ENCODE assay signal across 1 cellular context in the genomic region with DNA sequence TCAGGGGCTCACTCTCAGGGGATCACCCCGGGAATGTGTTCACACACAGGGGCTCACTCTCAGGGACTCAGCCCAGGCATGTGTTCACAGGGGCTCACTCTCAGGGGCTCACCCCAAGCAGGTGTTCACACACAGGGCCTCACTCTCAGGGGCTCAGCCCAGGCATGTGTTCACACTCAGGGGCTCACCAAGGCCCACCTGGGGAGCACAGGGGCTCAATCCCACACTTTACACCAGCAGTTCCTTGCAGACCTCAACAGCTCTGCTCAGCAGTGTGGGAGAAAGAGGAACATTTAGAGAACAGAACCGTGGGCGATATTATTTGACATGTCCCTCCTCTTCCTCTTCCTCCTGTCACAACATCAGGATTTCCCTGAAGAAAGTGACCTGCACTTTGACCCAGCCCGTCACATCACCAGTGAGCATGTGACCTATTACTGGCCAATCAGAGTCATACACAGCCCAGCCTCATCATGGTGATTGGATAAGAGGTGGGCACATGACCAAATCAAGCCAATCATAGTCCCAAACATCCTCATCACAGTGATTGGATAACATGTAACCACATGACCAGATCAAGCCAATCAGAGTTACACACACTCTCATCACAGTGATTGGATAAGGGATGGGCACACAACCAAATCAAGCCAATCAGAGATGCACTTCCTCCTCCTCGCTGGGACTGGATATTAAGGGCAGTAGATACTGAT.
TF ChIP-seq lines count a peak whose summit lies in the region.

No MANE protein-coding gene starts in this region.

TF ChIP-seq in K562, 482 proteins besides CTCF, POLR2A, EP300 and RAD21 (continued from another document and continues in another):
- TF ChIP-seq, protein P1, sequence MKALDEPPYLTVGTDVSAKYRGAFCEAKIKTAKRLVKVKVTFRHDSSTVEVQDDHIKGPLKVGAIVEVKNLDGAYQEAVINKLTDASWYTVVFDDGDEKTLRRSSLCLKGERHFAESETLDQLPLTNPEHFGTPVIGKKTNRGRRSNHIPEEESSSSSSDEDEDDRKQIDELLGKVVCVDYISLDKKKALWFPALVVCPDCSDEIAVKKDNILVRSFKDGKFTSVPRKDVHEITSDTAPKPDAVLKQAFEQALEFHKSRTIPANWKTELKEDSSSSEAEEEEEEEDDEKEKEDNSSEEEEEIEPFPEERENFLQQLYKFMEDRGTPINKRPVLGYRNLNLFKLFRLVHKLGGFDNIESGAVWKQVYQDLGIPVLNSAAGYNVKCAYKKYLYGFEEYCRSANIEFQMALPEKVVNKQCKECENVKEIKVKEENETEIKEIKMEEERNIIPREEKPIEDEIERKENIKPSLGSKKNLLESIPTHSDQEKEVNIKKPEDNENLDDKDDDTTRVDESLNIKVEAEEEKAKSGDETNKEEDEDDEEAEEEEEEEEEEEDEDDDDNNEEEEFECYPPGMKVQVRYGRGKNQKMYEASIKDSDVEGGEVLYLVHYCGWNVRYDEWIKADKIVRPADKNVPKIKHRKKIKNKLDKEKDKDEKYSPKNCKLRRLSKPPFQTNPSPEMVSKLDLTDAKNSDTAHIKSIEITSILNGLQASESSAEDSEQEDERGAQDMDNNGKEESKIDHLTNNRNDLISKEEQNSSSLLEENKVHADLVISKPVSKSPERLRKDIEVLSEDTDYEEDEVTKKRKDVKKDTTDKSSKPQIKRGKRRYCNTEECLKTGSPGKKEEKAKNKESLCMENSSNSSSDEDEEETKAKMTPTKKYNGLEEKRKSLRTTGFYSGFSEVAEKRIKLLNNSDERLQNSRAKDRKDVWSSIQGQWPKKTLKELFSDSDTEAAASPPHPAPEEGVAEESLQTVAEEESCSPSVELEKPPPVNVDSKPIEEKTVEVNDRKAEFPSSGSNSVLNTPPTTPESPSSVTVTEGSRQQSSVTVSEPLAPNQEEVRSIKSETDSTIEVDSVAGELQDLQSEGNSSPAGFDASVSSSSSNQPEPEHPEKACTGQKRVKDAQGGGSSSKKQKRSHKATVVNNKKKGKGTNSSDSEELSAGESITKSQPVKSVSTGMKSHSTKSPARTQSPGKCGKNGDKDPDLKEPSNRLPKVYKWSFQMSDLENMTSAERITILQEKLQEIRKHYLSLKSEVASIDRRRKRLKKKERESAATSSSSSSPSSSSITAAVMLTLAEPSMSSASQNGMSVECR (CRISPR knock-in tag; IDR thresholded peaks at IDR 0.05), result no peak
- TF ChIP-seq TOE1 (IDR thresholded peaks at IDR 0.05; ENCODE audit: borderline replicate concordance) (peak; percentile 81; the same call in 1 of the 2 replicates), TOE1 (CRISPR knock-in tag; IDR thresholded peaks at IDR 0.05; ENCODE audit: borderline replicate concordance, low read depth) (no peak), ELF4 (CRISPR knock-in tag; IDR thresholded peaks at IDR 0.05) (peak; percentile 23; the same call in 1 of the 2 replicates), ZHX1 (conservative IDR thresholded peaks at IDR 0.05; ENCODE audit: low read length) (no peak), OTX1 (CRISPR knock-in tag; IDR thresholded peaks at IDR 0.05) (peak; percentile 42; the same call in 1 of the 2 replicates), CXXC5 (CRISPR knock-in tag; IDR thresholded peaks at IDR 0.05) (no peak), SMAD1 (IDR thresholded peaks at IDR 0.05; ENCODE audit: low read depth, low read length, partially characterized antibody) (no peak), KAT8 (IDR thresholded peaks at IDR 0.05; ENCODE audit: low read depth) (no peak), SMAD4 (CRISPR knock-in tag; conservative IDR thresholded peaks at IDR 0.05) (peak; percentile 28), ZBED1 (IDR thresholded peaks at IDR 0.05) (no peak), NRF1 (conservative IDR thresholded peaks at IDR 0.05 in 1 of 2, IDR thresholded peaks at IDR 0.05 in 1 of 2) (peak in 1 of 2 experiments; percentile 17; a peak in 1 of 4 replicates), CHD2 (IDR thresholded peaks at IDR 0.05; ENCODE audit: low read depth, low read length) (peak; percentile 67), POLR3A (IDR thresholded peaks at IDR 0.05; ENCODE audit: borderline replicate concordance, extremely low read depth, insufficient read depth, insufficient read length) (no peak), MLX (CRISPR knock-in tag; conservative IDR thresholded peaks at IDR 0.05) (no peak), TFE3 (CRISPR knock-in tag; IDR thresholded peaks at IDR 0.05) (peak; percentile 72), NFIX (CRISPR knock-in tag; IDR thresholded peaks at IDR 0.05; ENCODE audit: low read depth) (no peak), L3MBTL2 (IDR thresholded peaks at IDR 0.05) (peak; percentile 63; the same call in 1 of the 2 replicates), ZNF212 (CRISPR knock-in tag; IDR thresholded peaks at IDR 0.05) (no peak), CCNT2 (IDR thresholded peaks at IDR 0.05; ENCODE audit: borderline replicate concordance, extremely low read depth, insufficient read length, low read depth, low read length) (no peak), MAZ (CRISPR knock-in tag; conservative IDR thresholded peaks at IDR 0.05 in 1 of 2, IDR thresholded peaks at IDR 0.05 in 1 of 2) (peak in 1 of 2 experiments; percentile 67; a peak in 1 of 4 replicates)
- TF ChIP-seq, protein P2, sequence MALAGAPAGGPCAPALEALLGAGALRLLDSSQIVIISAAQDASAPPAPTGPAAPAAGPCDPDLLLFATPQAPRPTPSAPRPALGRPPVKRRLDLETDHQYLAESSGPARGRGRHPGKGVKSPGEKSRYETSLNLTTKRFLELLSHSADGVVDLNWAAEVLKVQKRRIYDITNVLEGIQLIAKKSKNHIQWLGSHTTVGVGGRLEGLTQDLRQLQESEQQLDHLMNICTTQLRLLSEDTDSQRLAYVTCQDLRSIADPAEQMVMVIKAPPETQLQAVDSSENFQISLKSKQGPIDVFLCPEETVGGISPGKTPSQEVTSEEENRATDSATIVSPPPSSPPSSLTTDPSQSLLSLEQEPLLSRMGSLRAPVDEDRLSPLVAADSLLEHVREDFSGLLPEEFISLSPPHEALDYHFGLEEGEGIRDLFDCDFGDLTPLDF (CRISPR knock-in tag; IDR thresholded peaks at IDR 0.05), result 0 out of 2 replicates have a peak, but pooled peaks have one; percentile 47
- TF ChIP-seq, protein P3, sequence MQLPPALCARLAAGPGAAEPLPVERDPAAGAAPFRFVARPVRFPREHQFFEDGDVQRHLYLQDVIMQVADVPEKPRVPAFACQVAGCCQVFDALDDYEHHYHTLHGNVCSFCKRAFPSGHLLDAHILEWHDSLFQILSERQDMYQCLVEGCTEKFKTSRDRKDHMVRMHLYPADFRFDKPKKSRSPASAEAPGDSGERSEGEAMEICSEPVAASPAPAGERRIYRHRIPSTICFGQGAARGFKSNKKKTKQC (CRISPR knock-in tag; IDR thresholded peaks at IDR 0.05), result peak; percentile 32; the same call in 1 of the 2 replicates
- TF ChIP-seq, protein P4, sequence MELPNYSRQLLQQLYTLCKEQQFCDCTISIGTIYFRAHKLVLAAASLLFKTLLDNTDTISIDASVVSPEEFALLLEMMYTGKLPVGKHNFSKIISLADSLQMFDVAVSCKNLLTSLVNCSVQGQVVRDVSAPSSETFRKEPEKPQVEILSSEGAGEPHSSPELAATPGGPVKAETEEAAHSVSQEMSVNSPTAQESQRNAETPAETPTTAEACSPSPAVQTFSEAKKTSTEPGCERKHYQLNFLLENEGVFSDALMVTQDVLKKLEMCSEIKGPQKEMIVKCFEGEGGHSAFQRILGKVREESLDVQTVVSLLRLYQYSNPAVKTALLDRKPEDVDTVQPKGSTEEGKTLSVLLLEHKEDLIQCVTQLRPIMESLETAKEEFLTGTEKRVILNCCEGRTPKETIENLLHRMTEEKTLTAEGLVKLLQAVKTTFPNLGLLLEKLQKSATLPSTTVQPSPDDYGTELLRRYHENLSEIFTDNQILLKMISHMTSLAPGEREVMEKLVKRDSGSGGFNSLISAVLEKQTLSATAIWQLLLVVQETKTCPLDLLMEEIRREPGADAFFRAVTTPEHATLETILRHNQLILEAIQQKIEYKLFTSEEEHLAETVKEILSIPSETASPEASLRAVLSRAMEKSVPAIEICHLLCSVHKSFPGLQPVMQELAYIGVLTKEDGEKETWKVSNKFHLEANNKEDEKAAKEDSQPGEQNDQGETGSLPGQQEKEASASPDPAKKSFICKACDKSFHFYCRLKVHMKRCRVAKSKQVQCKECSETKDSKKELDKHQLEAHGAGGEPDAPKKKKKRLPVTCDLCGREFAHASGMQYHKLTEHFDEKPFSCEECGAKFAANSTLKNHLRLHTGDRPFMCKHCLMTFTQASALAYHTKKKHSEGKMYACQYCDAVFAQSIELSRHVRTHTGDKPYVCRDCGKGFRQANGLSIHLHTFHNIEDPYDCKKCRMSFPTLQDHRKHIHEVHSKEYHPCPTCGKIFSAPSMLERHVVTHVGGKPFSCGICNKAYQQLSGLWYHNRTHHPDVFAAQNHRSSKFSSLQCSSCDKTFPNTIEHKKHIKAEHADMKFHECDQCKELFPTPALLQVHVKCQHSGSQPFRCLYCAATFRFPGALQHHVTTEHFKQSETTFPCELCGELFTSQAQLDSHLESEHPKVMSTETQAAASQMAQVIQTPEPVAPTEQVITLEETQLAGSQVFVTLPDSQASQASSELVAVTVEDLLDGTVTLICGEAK (IDR thresholded peaks at IDR 0.05), result no peak; the same call in 1 of the 2 replicates
- TF ChIP-seq, protein P4 (CRISPR knock-in tag; IDR thresholded peaks at IDR 0.05), result no peak
- TF ChIP-seq, protein P5, sequence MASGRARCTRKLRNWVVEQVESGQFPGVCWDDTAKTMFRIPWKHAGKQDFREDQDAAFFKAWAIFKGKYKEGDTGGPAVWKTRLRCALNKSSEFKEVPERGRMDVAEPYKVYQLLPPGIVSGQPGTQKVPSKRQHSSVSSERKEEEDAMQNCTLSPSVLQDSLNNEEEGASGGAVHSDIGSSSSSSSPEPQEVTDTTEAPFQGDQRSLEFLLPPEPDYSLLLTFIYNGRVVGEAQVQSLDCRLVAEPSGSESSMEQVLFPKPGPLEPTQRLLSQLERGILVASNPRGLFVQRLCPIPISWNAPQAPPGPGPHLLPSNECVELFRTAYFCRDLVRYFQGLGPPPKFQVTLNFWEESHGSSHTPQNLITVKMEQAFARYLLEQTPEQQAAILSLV (tag; IDR thresholded peaks at IDR 0.05), result no peak
